ENCODE assay signal across 1 cellular context in the genomic region with DNA sequence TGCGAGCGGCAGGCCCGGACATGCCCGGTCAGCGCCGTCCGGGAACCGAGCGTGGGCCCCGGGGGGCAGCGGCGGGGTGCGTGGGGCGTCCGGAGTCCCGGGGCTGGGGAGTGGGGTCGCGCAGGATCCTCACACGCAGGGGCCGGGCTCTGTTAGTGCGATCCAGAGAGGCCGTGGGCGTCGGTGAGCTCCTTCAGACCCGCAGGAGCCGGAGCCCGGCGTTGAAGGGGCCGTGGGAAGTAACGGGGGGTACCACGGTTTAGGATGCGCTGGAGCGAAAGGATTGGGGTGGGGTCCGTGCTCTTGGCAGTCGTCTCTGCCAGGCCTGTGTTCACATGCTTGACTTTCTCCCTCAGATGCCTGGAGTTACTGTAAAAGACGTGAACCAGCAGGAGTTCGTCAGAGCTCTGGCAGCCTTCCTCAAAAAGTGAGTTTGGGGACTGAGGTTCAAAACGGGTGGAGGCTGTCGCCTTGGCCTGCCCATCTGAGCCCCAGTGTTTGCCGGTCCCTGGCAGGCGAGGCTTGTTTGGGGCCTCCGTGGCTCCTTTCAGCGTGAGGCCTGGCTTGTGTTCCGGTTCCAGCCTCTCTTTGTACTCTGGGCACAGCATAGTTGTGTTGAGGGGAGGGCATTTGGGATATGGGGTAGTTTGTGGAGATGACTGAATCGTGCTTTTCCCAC.
TF ChIP-seq lines count a peak whose summit lies in the region.

No MANE protein-coding gene starts in this region.

TF ChIP-seq in GM23338, 12 proteins besides CTCF, POLR2A, EP300 and RAD21 (continued from another document):
- no peak for TF ChIP-seq ZNF462 (CRISPR knock-in tag; IDR thresholded peaks at IDR 0.05)
- TF ChIP-seq POLR2AphosphoS5 (IDR thresholded peaks at IDR 0.05; ENCODE audit: low read depth) = no peak
- no peak for TF ChIP-seq NANOG (IDR thresholded peaks at IDR 0.05; ENCODE audit: borderline replicate concordance)
- TF ChIP-seq, protein P1, sequence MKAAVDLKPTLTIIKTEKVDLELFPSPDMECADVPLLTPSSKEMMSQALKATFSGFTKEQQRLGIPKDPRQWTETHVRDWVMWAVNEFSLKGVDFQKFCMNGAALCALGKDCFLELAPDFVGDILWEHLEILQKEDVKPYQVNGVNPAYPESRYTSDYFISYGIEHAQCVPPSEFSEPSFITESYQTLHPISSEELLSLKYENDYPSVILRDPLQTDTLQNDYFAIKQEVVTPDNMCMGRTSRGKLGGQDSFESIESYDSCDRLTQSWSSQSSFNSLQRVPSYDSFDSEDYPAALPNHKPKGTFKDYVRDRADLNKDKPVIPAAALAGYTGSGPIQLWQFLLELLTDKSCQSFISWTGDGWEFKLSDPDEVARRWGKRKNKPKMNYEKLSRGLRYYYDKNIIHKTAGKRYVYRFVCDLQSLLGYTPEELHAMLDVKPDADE (IDR thresholded peaks at IDR 0.05) = no peak
- no peak for TF ChIP-seq STAT1 (IDR thresholded peaks at IDR 0.05; ENCODE audit: unreplicated experiment)
- TF ChIP-seq JUNB (IDR thresholded peaks at IDR 0.05; ENCODE audit: unreplicated experiment) = no peak
- no peak for TF ChIP-seq CREB1 (CRISPR knock-in tag; IDR thresholded peaks at IDR 0.05; ENCODE audit: low read depth)
- TF ChIP-seq ZNF114 (CRISPR knock-in tag; IDR thresholded peaks at IDR 0.05) = no peak
TF ChIP-seq in GM23338: peak in this region for 0.
